In the genomic region with DNA sequence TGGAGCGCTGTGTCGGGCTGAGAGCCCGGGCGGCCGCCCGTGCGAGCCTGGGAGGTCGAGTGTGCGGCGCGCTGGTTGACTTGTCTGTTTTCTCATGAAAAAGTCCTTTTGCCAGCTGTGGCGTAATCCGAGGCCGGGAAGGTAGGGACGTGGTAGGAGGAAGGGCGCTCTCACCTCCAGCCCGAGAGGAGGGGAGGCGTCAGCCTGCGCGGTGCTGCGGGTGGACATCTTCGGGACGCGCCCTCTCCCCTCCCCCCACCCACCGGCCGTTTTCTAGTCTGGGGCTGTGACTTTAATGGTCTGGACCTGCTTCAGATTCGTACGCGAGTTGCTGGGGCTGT, we compare ENCODE assay signal across 8 cellular contexts. TPM values are rescaled to one million over a fixed set of nuclear protein-coding genes. Genes with fewer than 3 reads are reported as not detected.
DNase-seq lines count a peak whose midpoint lies in the region; ATAC-seq and TF ChIP-seq lines count a peak whose summit lies in the region.

No MANE protein-coding gene starts in this region.

- TF ChIP-seq CTCF in AG09309 (IDR thresholded peaks at IDR 0.05; ENCODE audit: control insufficient read depth, insufficient read depth, low read depth, low read length, missing control alignments) (no peak), neural crest cell (conservative IDR thresholded peaks at IDR 0.05) (no peak), type B pancreatic cell (conservative IDR thresholded peaks at IDR 0.05) (peak; percentile 14)

- H3K4me1 Mint-ChIP-seq in neural crest cell (peaks cover 46% of the 10 kb centered on the region), type B pancreatic cell (ENCODE audit: unreplicated experiment) (peaks cover 26% of the 10 kb centered on the region)

- peaks cover 2% of the 10 kb centered on the region for H3K36me3 Mint-ChIP-seq in neural crest cell (ENCODE audit: low read depth)
- peaks cover 7% of the 10 kb centered on the region for H3K36me3 Mint-ChIP-seq in type B pancreatic cell

- peak overlapping the region; percentile 99 for H3K4me3 ChIP-seq in AG09309 (ENCODE audit: control insufficient read depth, low read depth, low read length)

- no peaks in the 10 kb centered on the region for H3K27me3 Mint-ChIP-seq in neural crest cell (ENCODE audit: low read depth)
- H3K27me3 Mint-ChIP-seq in type B pancreatic cell, result no peaks in the 10 kb centered on the region

- no peaks in the 10 kb centered on the region for H3K9me3 Mint-ChIP-seq in neural crest cell
- no peaks in the 10 kb centered on the region for H3K9me3 Mint-ChIP-seq in type B pancreatic cell

- H3K4me3 Mint-ChIP-seq in neural crest cell (peak overlapping the region; percentile 97), type B pancreatic cell (peak overlapping the region; percentile 91)

- peak overlapping the region; percentile 81 for H3K27ac Mint-ChIP-seq in neural crest cell (ENCODE audit: unreplicated experiment)
- peak overlapping the region; percentile 95 for H3K27ac Mint-ChIP-seq in type B pancreatic cell

- ATAC-seq in GM18861 (IDR thresholded peaks at IDR 0.05; ENCODE audit: unreplicated experiment) (peak; percentile 5), HG03159 (IDR thresholded peaks at IDR 0.05; ENCODE audit: unreplicated experiment) (peak; percentile 8)

- DNase-seq in AG09309 (ENCODE audit: low read depth), result no peak
- peak; percentile 72 to 73 for DNase-seq in NCI-H524 (lab: John Stamatoyannopoulos, UW)
- DNase-seq in activated T-helper 1 cell treated with Interleukin-2 at 50 U/mL for 16 hours (ENCODE audit: low read depth), result peak; percentile 23
- DNase-seq in fibroblast of peridontal ligament (ENCODE audit: extremely low read depth), result peak; percentile 42
- DNase-seq in neural crest cell (ENCODE audit: low read depth, low spot score), result no peak
- DNase-seq in type B pancreatic cell (ENCODE audit: extremely low spot score, unreplicated experiment), result no peak

RNA-seq across cellular contexts. Expression of a gene that starts 0.6 kb away (rescaled TPM):
- 24.9 and 33.0 TPM in 2 replicates for total RNA-seq in neural crest cell
- total RNA-seq in type B pancreatic cell (ENCODE audit: low replicate concordance), result 24.3 and 28.6 TPM in 2 replicates

RNA-seq across cellular contexts. Expression of a gene that starts 43.7 kb away (rescaled TPM):
- total RNA-seq in neural crest cell (5.8 and 6.0 TPM in 2 replicates), type B pancreatic cell (ENCODE audit: low replicate concordance) (3.7 and 5.8 TPM in 2 replicates)

Comparison
In these comparisons a context has a peak if more than half of its experiments do, and no peak if none do; other contexts are left out.
1. DNase-seq: peak in NCI-H524 (2 of 2), activated T-helper 1 cell treated with Interleukin-2 at 50 U/mL for 16 hours (single experiment) and fibroblast of peridontal ligament (single experiment); none in AG09309 (single experiment), neural crest cell (single experiment) and type B pancreatic cell (single experiment).